In genomic region chrX:115232933-115233496, GRCh38 we compare ENCODE assay signal across 11 cellular contexts. TPM values are rescaled to one million over a fixed set of nuclear protein-coding genes. Genes with fewer than 3 reads are reported as not detected.
DNase-seq lines count a peak whose midpoint lies in the region; ATAC-seq and TF ChIP-seq lines count a peak whose summit lies in the region.
"Had no signal": no experiment of that assay in that cellular context is flagged by ENCODE, and none has a peak within 500 bp of the region (broad histone marks: within the 10 kb centered on the region; RNA-seq: fewer than 3 reads in every experiment).

No MANE protein-coding gene starts in this region.

- H3K4me2 ChIP-seq in GM23248 (ENCODE audit: unreplicated experiment), result peak overlapping the region; percentile 55

- H3K9me3 ChIP-seq in GM23248 (ENCODE audit: low read depth) (no peaks in the 10 kb centered on the region), ascending aorta (no peaks in the 10 kb centered on the region)

- TF ChIP-seq CTCF in ascending aorta (IDR thresholded peaks at IDR 0.05), result no peak

- no peaks in the 10 kb centered on the region for H3F3A ChIP-seq in GM23248 (ENCODE audit: insufficient read depth)

- H2AFZ ChIP-seq in GM23248, result peak overlapping the region; percentile 78

- H3K4me3 ChIP-seq in GM23248, result peak overlapping the region; percentile 78
- peak overlapping the region; percentile 55 to 79 for H3K4me3 ChIP-seq in ascending aorta
- H3K4me3 ChIP-seq in skin epidermis, result peak overlapping the region; percentile 23 to 39 (median 29)

- H3K4me1 ChIP-seq in GM23248 (ENCODE audit: insufficient read depth) (no peaks in the 10 kb centered on the region), ascending aorta (no peaks in the 10 kb centered on the region)

- in situ Hi-C loops in GM23248 (cut with MboI), result no loop called here

- no peaks in the 10 kb centered on the region for H3K27me3 ChIP-seq in GM23248 (replicated peaks; ENCODE audit: insufficient read depth)
- H3K27me3 ChIP-seq in ascending aorta, result no peaks in the 10 kb centered on the region

- peak overlapping the region; percentile 51 for H3K9ac ChIP-seq in GM23248

- 2 to 6% methylated on average over 6 of the region's 6 CpGs for WGBS in GM23248 (ENCODE audit: low coverage in 1 of 2, low lambda C conversion rate in 2 of 2, missing lambda C conversion rate in 2 of 2), 2 experiments

- H4K20me1 ChIP-seq in GM23248 (ENCODE audit: insufficient read depth), result no peaks in the 10 kb centered on the region

- H3K27ac ChIP-seq in GM23248 (no peak overlapping the region), ascending aorta (peak overlapping the region; percentile 67 to 84), skin epidermis (peak overlapping the region in 1 of 21 experiments; percentile 43)
- H3K27ac ChIP-seq: VCaP had no signal

- H3K27ac Mint-ChIP-seq in immature natural killer cell, result no peak overlapping the region

- peaks cover 0 to 3% (median 0%) of the 10 kb centered on the region in 6 donors for H3K9me3 Mint-ChIP-seq in immature natural killer cell

- no peaks in the 10 kb centered on the region for H3K4me1 Mint-ChIP-seq in immature natural killer cell

- no peaks in the 10 kb centered on the region for H3K9me2 ChIP-seq in GM23248 (ENCODE audit: insufficient read depth)

- H3K4me3 Mint-ChIP-seq in immature natural killer cell, result peak overlapping the region in 4 of 5 donors; percentile 6 to 30 (median 22)

- intact Hi-C loops in ascending aorta (cut with DNase I), result loop anchor here (5.0 to 10.0 kb wide), 3 partner anchors 92 to 459 kb away; partner anchors contain the start of gene PLS3

- H3K36me3 ChIP-seq in GM23248 (ENCODE audit: low read depth) (no peaks in the 10 kb centered on the region), ascending aorta (no peaks in the 10 kb centered on the region)

- H3K36me3 Mint-ChIP-seq in immature natural killer cell, result peaks cover 0 to 3% (median 0%) of the 10 kb centered on the region in 3 donors

- peak; percentile 24 for DNase-seq in GM23248
- no peak for DNase-seq in ascending aorta (ENCODE audit: low spot score in 2 of 2)
- no peak for DNase-seq in immature natural killer cell
- no peak for DNase-seq in GDM1 (lab: John Stamatoyannopoulos, UW)
- no peak for DNase-seq in DMS 273 treated with DMSO at 0.1 percent for 48 hours (lab: John Stamatoyannopoulos, UW)
- DNase-seq: NCI-H226 had no signal

- no peaks in the 10 kb centered on the region for H3K79me2 ChIP-seq in GM23248 (ENCODE audit: insufficient read depth)

- H3K27me3 Mint-ChIP-seq in immature natural killer cell (ENCODE audit: low read depth in 3 of 3), result peaks cover 6 to 22% (median 12%) of the 10 kb centered on the region in 3 donors

- ATAC-seq in GM18870 (IDR thresholded peaks at IDR 0.05; ENCODE audit: unreplicated experiment) (no peak), GM19328 (IDR thresholded peaks at IDR 0.05; ENCODE audit: unreplicated experiment) (no peak)

RNA-seq across cellular contexts. Expression of gene LRCH2, which starts 0.9 kb away (rescaled TPM):
- 2.3 and 2.4 TPM in 2 replicates for total RNA-seq in GM23248 (2014; rRNA removed; shearing (Covaris generic))
- 1.0 and 1.1 TPM in 2 replicates for polyA plus RNA-seq in GM23248 (2016; fragmentation: Nextera tagmentation; extraction: Ambion mirVana)
- 5.2 TPM for total RNA-seq in ascending aorta
- not detected for polyA plus RNA-seq in immature natural killer cell
- total RNA-seq: mononuclear cell had no signal

RNA-seq across cellular contexts. Expression of gene RBMXL3, which starts 43.8 kb away (rescaled TPM):
- not detected in 2 replicates for total RNA-seq in GM23248 (2014; rRNA removed; shearing (Covaris generic))
- polyA plus RNA-seq in GM23248 (2016; fragmentation: Nextera tagmentation; extraction: Ambion mirVana), result not detected in 2 replicates
- not detected for total RNA-seq in ascending aorta
- polyA plus RNA-seq in immature natural killer cell, result not detected
- total RNA-seq: mononuclear cell had no signal

RNA-seq across cellular contexts. Expression of gene LUZP4, which starts 56.5 kb away (rescaled TPM):
- total RNA-seq in GM23248 (2014; rRNA removed; shearing (Covaris generic)), result not detected in 2 replicates
- polyA plus RNA-seq in GM23248 (2016; fragmentation: Nextera tagmentation; extraction: Ambion mirVana) (not detected in 2 replicates), immature natural killer cell (not detected)
- total RNA-seq in ascending aorta, result not detected
- total RNA-seq: mononuclear cell had no signal
